Comparison of ENCODE assay signal across 11 cellular contexts in genomic region chr3:151808926-151809325, GRCh38. TPM values are rescaled to one million over a fixed set of nuclear protein-coding genes. Genes with fewer than 3 reads are reported as not detected.
"Had no signal": no experiment of that assay in that cellular context is flagged by ENCODE, and none has a peak within 500 bp of the region (broad histone marks: within the 10 kb centered on the region; RNA-seq: fewer than 3 reads in every experiment).

No MANE protein-coding gene starts in this region.

RNA-seq across cellular contexts. Expression of gene AADAC, which starts 5.0 kb away (rescaled TPM):
- total RNA-seq: activated CD4-positive, alpha-beta memory T cell treated with anti-CD3 and anti-CD28 coated beads, Interleukin-2, amount 10 ng/mL, durations not matched to agents 7 days and 5 days; activated CD4-positive, alpha-beta T cell treated with anti-CD3 and anti-CD28 coated beads for 36 hours; activated CD4-positive, alpha-beta T cell treated with anti-CD3 and anti-CD28 coated beads, Interleukin-2, amount 10 ng/mL, durations not matched to agents 7 days and 5 days; activated CD8-positive, alpha-beta memory T cell treated with anti-CD3 and anti-CD28 coated beads, Interleukin-2, amount 10 ng/mL, durations not matched to agents 7 days and 5 days; activated CD8-positive, alpha-beta T cell treated with anti-CD3 and anti-CD28 coated beads, Interleukin-2, amount 10 ng/mL, durations not matched to agents 7 days and 5 days; activated naive CD8-positive, alpha-beta T cell treated with anti-CD3 and anti-CD28 coated beads, Interleukin-2, amount 10 ng/mL, durations not matched to agents 7 days and 5 days; activated T-helper 2 cell treated with anti-CD3 and anti-CD28 coated beads, Interferon-gamma antibody, Interleukin-2, Interleukin-4, amounts not matched to agents 10 μg/mL and 5 μg/mL and 100 μg/mL, durations not matched to agents 14 hours and 24 hours and 36 hours; bronchial epithelial cell; cardiac muscle cell; chondrocyte; T-helper 2 cell treated with Interferon-gamma antibody and Interleukin-4, amounts not matched to agents 100 ng/mL and 5 ng/mL, for 36 hours had no signal
